Comparison of ENCODE assay signal across 8 cellular contexts in the genomic region with DNA sequence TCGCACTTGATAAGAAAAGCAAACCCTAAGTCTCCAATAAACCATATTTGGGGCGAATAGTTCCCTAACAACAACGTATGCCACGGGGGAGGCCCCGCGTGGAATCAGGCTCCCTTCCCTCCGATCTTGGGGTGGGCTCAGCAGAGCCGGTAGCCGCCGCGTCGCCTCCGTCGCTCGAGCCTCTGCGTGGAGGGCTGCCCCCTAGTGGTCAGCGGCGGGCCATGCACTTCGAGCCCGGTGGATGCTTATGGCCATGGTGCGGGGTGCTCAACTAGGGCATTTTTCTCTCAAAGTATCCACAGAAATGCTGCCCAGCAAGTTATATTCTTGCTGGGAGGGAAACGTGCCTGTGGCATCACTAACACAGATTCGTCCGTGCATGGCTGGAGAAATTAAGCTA.
A peak's percentile ranks its signal among the peaks of the same experiment; 100 is the strongest.
DNase-seq lines count a peak whose midpoint lies in the region; ATAC-seq, FAIRE-seq and TF ChIP-seq lines count a peak whose summit lies in the region.
"Not testable (repeated sequence)": the region's sequence is repeated elsewhere in the genome, so short reads cannot be mapped to it uniquely, and the experiment has no call there.

No MANE protein-coding gene starts in this region.

- not testable (repeated sequence) for H3K27ac ChIP-seq in right cardiac atrium (ENCODE audit: low read length)
- H3K27ac ChIP-seq in spleen, result peak overlapping the region in 4 of 8 donors; percentile 51 to 67 (median 62)
- H3K27ac ChIP-seq in tibial nerve, result peak overlapping the region in 1 of 4 donors; percentile 46

- H3K4me1 Mint-ChIP-seq in activated CD4-positive, alpha-beta T cell treated with anti-CD3 and anti-CD28 coated beads, Interleukin-2, amount 10 ng/mL, durations not matched to agents 7 days and 5 days, result not testable (repeated sequence)

- not testable (repeated sequence) for H3K27me3 ChIP-seq in right cardiac atrium (ENCODE audit: control insufficient read depth, insufficient read depth); spleen (replicated peaks in 1 of 7); tibial nerve

- not testable (repeated sequence) for H3K27me3 Mint-ChIP-seq in activated CD4-positive, alpha-beta T cell treated with anti-CD3 and anti-CD28 coated beads, Interleukin-2, amount 10 ng/mL, durations not matched to agents 7 days and 5 days

- TF ChIP-seq EP300 in tibial nerve (IDR thresholded peaks at IDR 0.05), result not testable (repeated sequence)

- POLR2A ChIA-PET in activated CD4-positive, alpha-beta T cell treated with anti-CD3 and anti-CD28 coated beads, Interleukin-2, amount 10 ng/mL, durations not matched to agents 7 days and 5 days (lab: Charles Lee), result not testable (repeated sequence)

- H3K4me3 ChIP-seq in astrocyte of the spinal cord (ENCODE audit: low read depth, low read length); right cardiac atrium (ENCODE audit: low read length): not testable (repeated sequence)
- H3K4me3 ChIP-seq in spleen (peak overlapping the region in 4 of 8 donors; percentile 32 to 58 (median 37)), tibial nerve (peak overlapping the region in 2 of 4 donors; percentile 32 to 44)

- WGBS in right cardiac atrium, result 0% methylated on average over 14 of the region's 24 CpGs
- WGBS in spleen, 5 donors, result 0 to 1% (median 1%) methylated on average over 14 to 15 of the region's 24 CpGs; no CpG with 5 or more reads in 1 of the 5 donors
- 2 to 5% methylated on average over 4 to 10 of the region's 24 CpGs for WGBS in tibial nerve, 2 donors

- ATAC-seq in GM18502 (IDR thresholded peaks at IDR 0.05; ENCODE audit: poor library complexity, unreplicated experiment) (peak; percentile 58), HG03558 (IDR thresholded peaks at IDR 0.05; ENCODE audit: extremely low read depth, unreplicated experiment) (peak; percentile 33), right cardiac atrium (peak; percentile 93)

- intact Hi-C loops in right cardiac atrium (cut with DNase I); spleen (cut with DNase I; ENCODE audit: low total_unique reads): not testable (repeated sequence)

- TF ChIP-seq POLR2A in H54 (IDR thresholded peaks at IDR 0.05; ENCODE audit: low read depth, low read length); spleen (IDR thresholded peaks at IDR 0.05); tibial nerve (IDR thresholded peaks at IDR 0.05): not testable (repeated sequence)

- H3K27ac Mint-ChIP-seq in activated CD4-positive, alpha-beta T cell treated with anti-CD3 and anti-CD28 coated beads, Interleukin-2, amount 10 ng/mL, durations not matched to agents 7 days and 5 days, result not testable (repeated sequence)

- H3K4me1 ChIP-seq in right cardiac atrium (ENCODE audit: control insufficient read depth, insufficient read depth, low read length); spleen; tibial nerve: not testable (repeated sequence)

- peak; percentile 84 for FAIRE-seq in H54 (lab: Jason Lieb, UNC)

- H3K36me3 Mint-ChIP-seq in activated CD4-positive, alpha-beta T cell treated with anti-CD3 and anti-CD28 coated beads, Interleukin-2, amount 10 ng/mL, durations not matched to agents 7 days and 5 days (ENCODE audit: low read depth), result not testable (repeated sequence)

- DNase-seq in H54 (ENCODE audit: insufficient read length, low spot score); astrocyte of the spinal cord (ENCODE audit: low read depth, low spot score): not testable (repeated sequence)
- peak; percentile 94 for DNase-seq in activated CD4-positive, alpha-beta T cell treated with anti-CD3 and anti-CD28 coated beads, Interleukin-2, amount 10 ng/mL, durations not matched to agents 7 days and 5 days
- DNase-seq in right cardiac atrium, result peak; percentile 88 to 98 (median 97)
- peak; percentile 99 for DNase-seq in spleen
- DNase-seq in tibial nerve (ENCODE audit: low spot score in 2 of 2), result peak; percentile 89 to 97

- CTCF ChIA-PET in activated CD4-positive, alpha-beta T cell treated with anti-CD3 and anti-CD28 coated beads, Interleukin-2, amount 10 ng/mL, durations not matched to agents 7 days and 5 days (lab: Charles Lee), result not testable (repeated sequence)

- in situ Hi-C loops in astrocyte of the spinal cord (cut with HindIII; ENCODE audit: low sequenced_read_pairs), result not testable (repeated sequence)

- not testable (repeated sequence) for H3K9me3 Mint-ChIP-seq in activated CD4-positive, alpha-beta T cell treated with anti-CD3 and anti-CD28 coated beads, Interleukin-2, amount 10 ng/mL, durations not matched to agents 7 days and 5 days

- H3K9me3 ChIP-seq in right cardiac atrium (ENCODE audit: control insufficient read depth, low read length); spleen; tibial nerve: not testable (repeated sequence)

- not testable (repeated sequence) for H3K4me3 Mint-ChIP-seq in activated CD4-positive, alpha-beta T cell treated with anti-CD3 and anti-CD28 coated beads, Interleukin-2, amount 10 ng/mL, durations not matched to agents 7 days and 5 days

- not testable (repeated sequence) for H3K36me3 ChIP-seq in spleen, tibial nerve

- TF ChIP-seq CTCF in astrocyte of the spinal cord (IDR thresholded peaks at IDR 0.05; ENCODE audit: low read depth, low read length) (peak; percentile 44), spleen (IDR thresholded peaks at IDR 0.05 in 8 of 11, conservative IDR thresholded peaks at IDR 0.05 in 3 of 11) (peak in 7 of 11 experiments; percentile 57 to 85 (median 70)), tibial nerve (IDR thresholded peaks at IDR 0.05) (peak in 3 of 5 experiments; percentile 53 to 78 (median 70))

Comparison
In these comparisons a context has a peak if more than half of its experiments do, and no peak if none do; other contexts are left out.
1. ATAC-seq: peak in every context shown above with its lines; median percentile 93 in right cardiac atrium; 58 in GM18502; 33 in HG03558.